Comparison of ENCODE assay signal across 19 cellular contexts in genomic region chr4:85398276-85398675, GRCh38.
DNase-seq lines count a peak whose midpoint lies in the region; ATAC-seq, FAIRE-seq and TF ChIP-seq lines count a peak whose summit lies in the region.
"Had no signal": no experiment of that assay in that cellular context is flagged by ENCODE, and none has a peak within 500 bp of the region (broad histone marks: within the 10 kb centered on the region; RNA-seq: fewer than 3 reads in every experiment).

No MANE protein-coding gene starts in this region.

- H3K36me3 ChIP-seq in SK-N-SH (replicated peaks in 1 of 2; ENCODE audit: control insufficient read depth in 1 of 2, insufficient read depth in 2 of 2, low read length in 1 of 2): no peaks in the 10 kb centered on the region
- no peaks in the 10 kb centered on the region for H3K36me3 ChIP-seq in mesendoderm (ENCODE audit: control insufficient read depth, insufficient read depth, low read length)

- no peak overlapping the region for H4K5ac ChIP-seq in mesendoderm (ENCODE audit: low read length)

- TF ChIP-seq EP300 in SK-N-SH (IDR thresholded peaks at IDR 0.05; ENCODE audit: borderline replicate concordance in 1 of 2, low read depth in 1 of 2, low read length in 1 of 2): peak in 1 of 2 experiments; percentile 15; a peak in 1 of 4 replicates

- FAIRE-seq in GM12891 (lab: Jason Lieb, UNC): no peak

- no peak overlapping the region for H3K56ac ChIP-seq in mesendoderm (ENCODE audit: low read length)

- no peak overlapping the region for H2BK120ac ChIP-seq in mesendoderm (ENCODE audit: low read depth, low read length)

- H3K27ac ChIP-seq in SK-N-SH (ENCODE audit: low read depth in 2 of 2, low read length in 1 of 2): peak overlapping the region in 1 of 2 experiments; percentile 41; a peak in 2 of 4 replicates
- no peak overlapping the region for H3K27ac ChIP-seq in mesendoderm (ENCODE audit: low read depth, low read length)
- H3K27ac ChIP-seq: parathyroid adenoma, VCaP had no signal

- H3K27me3 ChIP-seq in SK-N-SH (ENCODE audit: insufficient read depth) (no peaks in the 10 kb centered on the region), mesendoderm (ENCODE audit: insufficient read depth, low read length, poor library complexity) (no peaks in the 10 kb centered on the region)

- H3K4me1 ChIP-seq in SK-N-SH (ENCODE audit: control insufficient read depth in 1 of 2, insufficient read depth in 2 of 2, low read depth in 1 of 2, low read length in 1 of 2) (no peaks in the 10 kb centered on the region), mesendoderm (ENCODE audit: control insufficient read depth, low read depth, low read length) (no peaks in the 10 kb centered on the region)
- H3K4me1 ChIP-seq: parathyroid adenoma had no signal

- ATAC-seq in HG02970 (IDR thresholded peaks at IDR 0.05; ENCODE audit: low FRiP score, unreplicated experiment): no peak
- no peak for ATAC-seq in GM19467 (IDR thresholded peaks at IDR 0.05; ENCODE audit: unreplicated experiment)
- ATAC-seq: CD8-positive, alpha-beta T cell; PC-3 had no signal

- WGBS in SK-N-SH (ENCODE audit: low lambda C conversion rate): 40% methylated on average over 1 of the region's 1 CpG
- WGBS in mesendoderm (ENCODE audit: extremely low coverage, insufficient coverage, low lambda C conversion rate): no CpG with 5 or more reads among the region's 1 CpG

- H3K79me1 ChIP-seq in mesendoderm (ENCODE audit: low read length): no peaks in the 10 kb centered on the region

- CTCF ChIA-PET in SK-N-SH (lab: Yijun Ruan, JAX): no interaction called here

- no peak overlapping the region for H3K18ac ChIP-seq in mesendoderm (ENCODE audit: low read length)

- H2AFZ ChIP-seq in SK-N-SH (ENCODE audit: low read depth): no peak overlapping the region
- H2AFZ ChIP-seq: parathyroid adenoma had no signal

- H3K4me2 ChIP-seq in SK-N-SH (no peak overlapping the region), mesendoderm (ENCODE audit: low read length) (no peak overlapping the region)

- no peak overlapping the region for H3K4ac ChIP-seq in mesendoderm (ENCODE audit: low read depth, low read length)

- no peak for TF ChIP-seq POLR2A in GM12891 (IDR thresholded peaks at IDR 0.05; ENCODE audit: low read depth, low read length)

- H3K9me3 ChIP-seq in SK-N-SH: no peaks in the 10 kb centered on the region

- TF ChIP-seq RAD21 in SK-N-SH (IDR thresholded peaks at IDR 0.05; ENCODE audit: low read length): no peak

- no peak overlapping the region for H2BK5ac ChIP-seq in mesendoderm (ENCODE audit: low read length)

- H3K9ac ChIP-seq in SK-N-SH: no peak overlapping the region
- no peak overlapping the region for H3K9ac ChIP-seq in mesendoderm (ENCODE audit: low read length)
- H3K9ac ChIP-seq: parathyroid adenoma had no signal

- POLR2A ChIA-PET in SK-N-SH (lab: Yijun Ruan, JAX): no interaction called here

- H2BK15ac ChIP-seq in mesendoderm (replicated peaks; ENCODE audit: low read depth): no peak overlapping the region

- H4K8ac ChIP-seq in mesendoderm (ENCODE audit: low read depth, low read length): no peak overlapping the region

- no peaks in the 10 kb centered on the region for H3K9me2 ChIP-seq in SK-N-SH

- H2AK5ac ChIP-seq in mesendoderm (ENCODE audit: low read length): no peak overlapping the region

- H4K20me1 ChIP-seq in SK-N-SH (ENCODE audit: insufficient read depth): no peaks in the 10 kb centered on the region

- TF ChIP-seq CTCF in SK-N-SH (IDR thresholded peaks at IDR 0.05): no peak

- H3K23ac ChIP-seq in mesendoderm (ENCODE audit: low read length): no peak overlapping the region

- no peaks in the 10 kb centered on the region for H3K79me2 ChIP-seq in SK-N-SH (ENCODE audit: insufficient read depth)
- H3K79me2 ChIP-seq in mesendoderm (ENCODE audit: control insufficient read depth, insufficient read depth, low read length): no peaks in the 10 kb centered on the region
- H3K79me2 ChIP-seq: parathyroid adenoma had no signal

- H3F3A ChIP-seq in SK-N-SH (replicated peaks; ENCODE audit: insufficient read depth): no peaks in the 10 kb centered on the region

- no peak overlapping the region for H3K4me3 ChIP-seq in SK-N-SH (ENCODE audit: low read depth in 2 of 2, low read length in 1 of 2)
- H3K4me3 ChIP-seq in mesendoderm (ENCODE audit: low read length): no peak overlapping the region

- DNase-seq in AG08395 (ENCODE audit: low spot score) (peak; percentile 53), SK-N-SH (no peak), fibroblast of peridontal ligament (ENCODE audit: extremely low read depth) (peak; percentile 23), mesendoderm (peak; percentile 91), GM12891 (ENCODE audit: insufficient read length, low spot score) (no peak)
- no peak for DNase-seq in stimulated activated CD4-positive, alpha-beta T cell treated with anti-CD3 and anti-CD28 coated beads, Interleukin-1b, Interleukin-23, amount 100 ng/mL, for 48 hours
- DNase-seq: activated effector memory CD4-positive, alpha-beta T cell treated with Interleukin-2 at 50 U/mL for 16 hours; CD8-positive, alpha-beta T cell; cortex of kidney; DND-41; head of caudate nucleus; kidney glomerular epithelial cell; NCI-H2081 treated with DMSO at 0.1 percent for 48 hours; PC-3; stimulated activated naive CD4-positive, alpha-beta T cell treated with Interleukin-2 at 50 U/mL for 16 hours had no signal

TF ChIP-seq in SK-N-SH, 30 proteins besides CTCF, POLR2A, EP300 and RAD21:
- TF ChIP-seq PBX3 (IDR thresholded peaks at IDR 0.05): peak; percentile 37; the same call in 1 of the 2 replicates
- TF ChIP-seq TCF12 (IDR thresholded peaks at IDR 0.05): 0 out of 2 replicates have a peak, but pooled peaks have one; percentile 15
- no peak for TF ChIP-seq CHD2 (IDR thresholded peaks at IDR 0.05; ENCODE audit: low read length, partially characterized antibody)
- TF ChIP-seq MEF2A (IDR thresholded peaks at IDR 0.05; ENCODE audit: borderline replicate concordance, low read depth): peak; percentile 18; the same call in 1 of the 2 replicates
TF ChIP-seq in SK-N-SH: peak in this region for 3.

TF ChIP-seq in GM12891, 5 proteins besides CTCF, POLR2A, EP300 and RAD21:
- no peak for TF ChIP-seq POLR2AphosphoS5 (IDR thresholded peaks at IDR 0.05; ENCODE audit: low read depth, low read length)
- TF ChIP-seq PAX5 (IDR thresholded peaks at IDR 0.05; ENCODE audit: insufficient read depth, low read length, severe bottlenecking): no peak
- TF ChIP-seq SPI1 (IDR thresholded peaks at IDR 0.05; ENCODE audit: low read depth, low read length): no peak
- TF ChIP-seq POU2F2 (IDR thresholded peaks at IDR 0.05; ENCODE audit: low read depth, low read length): no peak
- TF ChIP-seq TAF1 (IDR thresholded peaks at IDR 0.05; ENCODE audit: low read depth, low read length): no peak

Comparison
In these comparisons a context has a peak if more than half of its experiments do, and no peak if none do; other contexts are left out.
1. DNase-seq: peak in AG08395 (single experiment), fibroblast of peridontal ligament (single experiment) and mesendoderm (single experiment); none in SK-N-SH (single experiment), GM12891 (single experiment) and stimulated activated CD4-positive, alpha-beta T cell treated with anti-CD3 and anti-CD28 coated beads, Interleukin-1b, Interleukin-23, amount 100 ng/mL, for 48 hours (single experiment).